In genomic region chr17:77873518-77874302, GRCh38 we compare ENCODE assay signal across 23 cellular contexts.
DNase-seq lines count a peak whose midpoint lies in the region; ATAC-seq and TF ChIP-seq lines count a peak whose summit lies in the region.
"Had no signal": no experiment of that assay in that cellular context is flagged by ENCODE, and none has a peak within 500 bp of the region (broad histone marks: within the 10 kb centered on the region; RNA-seq: fewer than 3 reads in every experiment).

No MANE protein-coding gene starts in this region.

- no peak overlapping the region for H3K27ac ChIP-seq in lower lobe of right lung
- H3K27ac ChIP-seq: esophagus squamous epithelium, gastroesophageal sphincter, testis had no signal

- no peak overlapping the region for H3K27ac Mint-ChIP-seq in nephron progenitor cell
- H3K27ac Mint-ChIP-seq: nephron had no signal

- peaks cover 9% of the 10 kb centered on the region for H3K9me3 ChIP-seq in lower lobe of right lung
- H3K9me3 ChIP-seq: testis had no signal

- H3K4me3 ChIP-seq in lower lobe of right lung, result no peak overlapping the region
- H3K4me3 ChIP-seq: ascending aorta, esophagus squamous epithelium, gastroesophageal sphincter, testis had no signal

- TF ChIP-seq CTCF in lower lobe of right lung (IDR thresholded peaks at IDR 0.05) (no peak), nephron progenitor cell (IDR thresholded peaks at IDR 0.05) (no peak)

- peaks cover 10% of the 10 kb centered on the region for H3K4me1 ChIP-seq in lower lobe of right lung
- H3K4me1 ChIP-seq: ascending aorta, esophagus squamous epithelium, gastroesophageal sphincter, testis had no signal

- peaks cover 12% of the 10 kb centered on the region for H3K27me3 ChIP-seq in lower lobe of right lung (ENCODE audit: low read depth)
- H3K27me3 ChIP-seq: ascending aorta, gastroesophageal sphincter, testis had no signal

- DNase-seq in left ventricle myocardium superior (peak; percentile 4), left cardiac atrium (no peak), NCI-H82 treated with DMSO at 0.1 percent for 48 hours (lab: John Stamatoyannopoulos, UW; ENCODE audit: unreplicated experiment) (peak; percentile 49), lower lobe of right lung (peak; percentile 25), nephron progenitor cell (no peak), NOMO-1 (lab: John Stamatoyannopoulos, UW; ENCODE audit: unreplicated experiment in 2 of 2) (no peak), kidney tubule cell (ENCODE audit: low spot score) (no peak)
- DNase-seq: activated T-cell treated with anti-CD3 and anti-CD28 coated beads, Interleukin-2, amount 50 U/mL, for 48 hours; CD8-positive, alpha-beta memory T cell; DMS53; esophagus squamous epithelium; kidney glomerular epithelial cell; mesenchymal stem cell; NCI-H146; PC-3; SIG-M5; T-helper 1 cell; testis had no signal

- H3K36me3 Mint-ChIP-seq in nephron progenitor cell (ENCODE audit: low read depth), result peaks cover 6% of the 10 kb centered on the region

- peaks cover 28% of the 10 kb centered on the region for H3K4me1 Mint-ChIP-seq in nephron progenitor cell

- H3K4me3 Mint-ChIP-seq in nephron progenitor cell, result no peak overlapping the region
- H3K4me3 Mint-ChIP-seq: IgD-negative memory B cell, nephron had no signal

- peaks cover 25% of the 10 kb centered on the region for H3K27me3 Mint-ChIP-seq in nephron progenitor cell (ENCODE audit: low read depth, poor library complexity)
- H3K27me3 Mint-ChIP-seq: activated naive CD4-positive, alpha-beta T cell treated with anti-CD3 and anti-CD28 coated beads, Interleukin-2, amount 50 U/mL, for 24 hours had no signal

- ATAC-seq in left ventricle myocardium superior, result no peak
- no peak for ATAC-seq in left cardiac atrium
- no peak for ATAC-seq in lower lobe of right lung
- ATAC-seq: gastroesophageal sphincter, PC-3 had no signal

- intact Hi-C loops in left ventricle myocardium superior (cut with micrococcal nuclease), result no loop called here
- intact Hi-C loops in left cardiac atrium (cut with DNase I), result no loop called here
- intact Hi-C loops in lower lobe of right lung (cut with DNase I), result no loop called here

- H3K36me3 ChIP-seq in lower lobe of right lung, result no peaks in the 10 kb centered on the region
- H3K36me3 ChIP-seq: ascending aorta, esophagus squamous epithelium, gastroesophageal sphincter had no signal

- peaks cover 11% of the 10 kb centered on the region for H3K9me3 Mint-ChIP-seq in nephron progenitor cell

Comparison
In these comparisons a context has a peak if more than half of its experiments do, and no peak if none do; other contexts are left out.
1. DNase-seq: peak in left ventricle myocardium superior (single experiment), NCI-H82 treated with DMSO at 0.1 percent for 48 hours (single experiment) and lower lobe of right lung (single experiment); none in left cardiac atrium (single experiment), nephron progenitor cell (single experiment), NOMO-1 (0 of 2) and kidney tubule cell (single experiment).